ENCODE assay signal across 1 cellular context in the genomic region with DNA sequence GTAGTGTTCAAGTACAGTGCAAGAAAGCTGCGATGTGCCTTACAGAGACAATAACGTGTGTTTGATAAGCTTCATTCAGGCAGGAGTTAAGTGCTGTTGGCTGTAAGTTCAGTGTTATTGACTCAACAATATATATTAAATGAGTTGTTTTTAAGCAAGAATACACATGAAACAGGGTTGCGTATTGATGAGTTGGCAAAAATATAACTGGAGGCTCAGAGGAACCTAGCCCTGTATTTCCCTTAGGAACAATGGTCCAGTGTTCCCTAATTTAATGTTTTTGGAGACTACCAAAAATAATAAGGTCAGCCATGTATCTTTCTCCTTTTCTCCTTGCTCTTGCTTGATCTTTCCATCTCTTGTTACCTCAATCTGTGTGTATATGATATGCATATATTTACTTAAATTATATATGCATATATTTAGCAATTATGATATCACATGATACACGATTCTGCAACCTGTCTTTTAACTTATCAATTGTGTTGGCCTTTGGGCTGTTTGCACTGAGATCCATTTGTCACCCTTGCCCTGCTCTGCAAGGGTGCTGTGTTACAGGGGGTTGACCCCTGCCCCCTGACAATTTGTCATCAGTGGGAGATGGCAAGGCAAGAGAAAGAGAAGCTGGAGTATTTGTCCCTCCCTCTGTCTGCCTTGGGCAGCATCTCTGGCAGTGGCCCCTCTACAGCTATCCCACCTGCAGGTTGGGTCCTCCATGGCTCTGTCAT.
A peak's percentile ranks its signal among the peaks of the same experiment; 100 is the strongest.
TF ChIP-seq lines count a peak whose summit lies in the region.

No MANE protein-coding gene starts in this region.

TF ChIP-seq in HepG2, 621 proteins besides CTCF, POLR2A, EP300 and RAD21 (continued from another document):
- TF ChIP-seq, protein P1, sequence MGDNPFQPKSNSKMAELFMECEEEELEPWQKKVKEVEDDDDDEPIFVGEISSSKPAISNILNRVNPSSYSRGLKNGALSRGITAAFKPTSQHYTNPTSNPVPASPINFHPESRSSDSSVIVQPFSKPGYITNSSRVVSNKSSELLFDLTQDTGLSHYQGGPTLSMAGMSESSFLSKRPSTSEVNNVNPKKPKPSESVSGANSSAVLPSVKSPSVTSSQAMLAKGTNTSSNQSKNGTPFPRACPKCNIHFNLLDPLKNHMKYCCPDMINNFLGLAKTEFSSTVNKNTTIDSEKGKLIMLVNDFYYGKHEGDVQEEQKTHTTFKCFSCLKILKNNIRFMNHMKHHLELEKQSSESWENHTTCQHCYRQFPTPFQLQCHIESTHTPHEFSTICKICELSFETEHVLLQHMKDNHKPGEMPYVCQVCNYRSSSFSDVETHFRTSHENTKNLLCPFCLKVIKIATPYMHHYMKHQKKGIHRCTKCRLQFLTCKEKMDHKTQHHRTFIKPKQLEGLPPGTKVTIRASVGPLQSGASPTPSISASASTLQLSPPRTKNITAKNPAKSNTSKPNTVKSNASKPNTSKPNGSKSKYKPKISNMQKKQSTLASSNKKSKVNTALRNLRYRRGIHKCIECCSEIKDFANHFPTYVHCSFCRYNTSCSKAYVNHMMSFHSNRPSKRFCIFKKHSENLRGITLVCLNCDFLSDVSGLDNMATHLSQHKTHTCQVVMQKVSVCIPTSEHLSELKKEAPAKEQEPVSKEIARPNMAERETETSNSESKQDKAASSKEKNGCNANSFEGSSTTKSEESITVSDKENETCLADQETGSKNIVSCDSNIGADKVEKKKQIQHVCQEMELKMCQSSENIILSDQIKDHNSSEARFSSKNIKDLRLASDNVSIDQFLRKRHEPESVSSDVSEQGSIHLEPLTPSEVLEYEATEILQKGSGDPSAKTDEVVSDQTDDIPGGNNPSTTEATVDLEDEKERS (CRISPR knock-in tag; IDR thresholded peaks at IDR 0.05), result 0 out of 2 replicates have a peak, but pooled peaks have one; percentile 25
- TF ChIP-seq, protein P2, sequence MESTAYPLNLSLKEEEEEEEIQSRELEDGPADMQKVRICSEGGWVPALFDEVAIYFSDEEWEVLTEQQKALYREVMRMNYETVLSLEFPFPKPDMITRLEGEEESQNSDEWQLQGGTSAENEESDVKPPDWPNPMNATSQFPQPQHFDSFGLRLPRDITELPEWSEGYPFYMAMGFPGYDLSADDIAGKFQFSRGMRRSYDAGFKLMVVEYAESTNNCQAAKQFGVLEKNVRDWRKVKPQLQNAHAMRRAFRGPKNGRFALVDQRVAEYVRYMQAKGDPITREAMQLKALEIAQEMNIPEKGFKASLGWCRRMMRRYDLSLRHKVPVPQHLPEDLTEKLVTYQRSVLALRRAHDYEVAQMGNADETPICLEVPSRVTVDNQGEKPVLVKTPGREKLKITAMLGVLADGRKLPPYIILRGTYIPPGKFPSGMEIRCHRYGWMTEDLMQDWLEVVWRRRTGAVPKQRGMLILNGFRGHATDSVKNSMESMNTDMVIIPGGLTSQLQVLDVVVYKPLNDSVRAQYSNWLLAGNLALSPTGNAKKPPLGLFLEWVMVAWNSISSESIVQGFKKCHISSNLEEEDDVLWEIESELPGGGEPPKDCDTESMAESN (CRISPR knock-in tag; conservative IDR thresholded peaks at IDR 0.05), result no peak
- TF ChIP-seq, protein P3, sequence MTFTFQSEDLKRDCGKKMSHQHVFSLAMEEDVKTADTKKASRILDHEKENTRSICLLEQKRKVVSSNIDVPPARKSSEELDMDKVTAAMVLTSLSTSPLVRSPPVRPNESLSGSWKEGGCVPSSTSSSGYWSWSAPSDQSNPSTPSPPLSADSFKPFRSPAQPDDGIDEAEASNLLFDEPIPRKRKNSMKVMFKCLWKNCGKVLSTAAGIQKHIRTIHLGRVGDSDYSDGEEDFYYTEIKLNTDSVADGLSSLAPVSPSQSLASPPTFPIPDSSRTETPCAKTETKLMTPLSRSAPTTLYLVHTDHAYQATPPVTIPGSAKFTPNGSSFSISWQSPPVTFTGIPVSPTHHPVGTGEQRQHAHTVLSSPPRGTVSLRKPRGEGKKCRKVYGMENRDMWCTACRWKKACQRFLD (CRISPR knock-in tag; IDR thresholded peaks at IDR 0.05; ENCODE audit: borderline replicate concordance), result no peak
TF ChIP-seq in HepG2: peak in this region for 6.
